In the genomic region with DNA sequence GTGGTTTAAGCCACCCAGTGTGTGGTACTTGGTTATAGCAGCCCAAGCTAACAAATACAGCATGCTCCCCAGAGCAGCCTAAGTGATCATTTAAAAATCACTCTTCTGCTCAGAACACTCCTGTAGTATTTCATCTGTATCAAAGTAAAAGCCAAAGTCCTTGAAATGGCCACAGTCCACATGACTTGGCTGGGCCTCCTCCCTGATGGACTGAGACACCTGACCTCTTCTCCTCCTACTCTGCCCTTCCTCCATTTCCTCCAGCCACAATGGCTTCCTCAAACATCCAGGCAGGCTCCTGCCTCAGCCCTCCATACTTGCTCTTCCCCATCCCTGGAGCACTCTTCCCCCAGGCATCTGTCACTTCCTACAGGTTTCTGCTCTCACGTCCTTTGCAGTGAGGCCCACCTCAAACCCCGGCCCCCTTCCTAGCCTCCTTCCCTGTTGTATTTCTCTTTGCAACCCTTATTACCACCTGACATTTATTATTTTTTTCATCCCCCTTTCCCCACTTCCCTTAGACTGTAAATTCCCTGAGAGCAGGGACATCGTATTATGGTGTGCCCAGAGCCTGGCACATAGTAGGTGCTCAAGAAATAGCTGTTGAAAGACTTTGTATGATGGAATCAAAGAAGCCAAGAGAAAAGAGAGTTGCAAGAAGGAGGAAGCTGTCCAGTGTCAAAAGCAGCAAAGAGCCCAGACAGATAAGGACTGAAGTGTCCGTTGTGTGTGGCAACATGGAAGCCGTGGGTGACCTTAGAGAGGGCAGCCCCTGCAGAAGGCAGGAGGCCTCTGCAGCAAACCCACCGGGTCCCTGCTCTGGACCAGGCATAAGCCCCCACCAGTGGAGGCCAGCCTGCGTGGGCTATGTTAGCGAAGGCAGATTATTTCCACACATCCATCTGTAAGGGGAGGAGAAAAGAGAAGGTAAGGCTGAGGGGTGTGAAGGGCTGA, we compare ENCODE assay signal across 13 cellular contexts.
A peak's percentile ranks its signal among the peaks of the same experiment; 100 is the strongest.
DNase-seq lines count a peak whose midpoint lies in the region; ATAC-seq and TF ChIP-seq lines count a peak whose summit lies in the region.
"Had no signal": no experiment of that assay in that cellular context is flagged by ENCODE, and none has a peak within 500 bp of the region (broad histone marks: within the 10 kb centered on the region; RNA-seq: fewer than 3 reads in every experiment).

No MANE protein-coding gene starts in this region.

- 71 to 88% methylated on average over 8 of the region's 8 CpGs for WGBS in upper lobe of left lung, 2 donors

- ATAC-seq in activated naive CD4-positive, alpha-beta T cell treated with anti-CD3 and anti-CD28 coated beads, Interleukin-2, amount 50 U/mL, for 72 hours = no peak
- ATAC-seq in upper lobe of left lung (ENCODE audit: low FRiP score in 2 of 2) = no peak
- ATAC-seq: left ventricle myocardium superior had no signal

- H3K4me1 ChIP-seq in upper lobe of left lung (peaks cover 27 to 42% (median 29%) of the 10 kb centered on the region in 4 donors), osteoblast (ENCODE audit: insufficient read depth, low read length) (peaks cover 4% of the 10 kb centered on the region)

- peak overlapping the region in 3 of 4 donors; percentile 15 to 38 (median 21) for H3K27ac ChIP-seq in upper lobe of left lung
- no peak overlapping the region for H3K27ac ChIP-seq in osteoblast (ENCODE audit: low read depth, low read length)

- TF ChIP-seq POLR2A in upper lobe of left lung (IDR thresholded peaks at IDR 0.05) = no peak

- H3K9me3 ChIP-seq in upper lobe of left lung (no peaks in the 10 kb centered on the region), osteoblast (ENCODE audit: low read depth, low read length) (no peaks in the 10 kb centered on the region)

- intact Hi-C loops in activated naive CD4-positive, alpha-beta T cell treated with anti-CD3 and anti-CD28 coated beads for 36 hours (cut with micrococcal nuclease) = no loop called here

- no peaks in the 10 kb centered on the region for H3K36me3 ChIP-seq in upper lobe of left lung
- H3K36me3 ChIP-seq in osteoblast (ENCODE audit: insufficient read depth, low read length) = no peaks in the 10 kb centered on the region

- no peak overlapping the region for H2AFZ ChIP-seq in osteoblast (ENCODE audit: low read length)

- H3K27me3 ChIP-seq in upper lobe of left lung (no peaks in the 10 kb centered on the region), osteoblast (ENCODE audit: insufficient read depth, low read length) (no peaks in the 10 kb centered on the region)

- H3K4me3 Mint-ChIP-seq in activated naive CD4-positive, alpha-beta T cell treated with anti-CD3 and anti-CD28 coated beads for 36 hours = no peak overlapping the region
- peak overlapping the region in 2 of 5 donors; percentile 30 to 55 for H3K4me3 Mint-ChIP-seq in immature natural killer cell

- H3K4me1 Mint-ChIP-seq in activated naive CD4-positive, alpha-beta T cell treated with anti-CD3 and anti-CD28 coated beads for 36 hours (ENCODE audit: low read depth) = peaks cover 42% of the 10 kb centered on the region
- H3K4me1 Mint-ChIP-seq in immature natural killer cell = peaks cover 55 to 67% of the 10 kb centered on the region in 2 donors

- no peak for TF ChIP-seq CTCF in upper lobe of left lung (IDR thresholded peaks at IDR 0.05)
- TF ChIP-seq CTCF in osteoblast (IDR thresholded peaks at IDR 0.05; ENCODE audit: extremely low read depth, low read depth, low read length) = no peak

- H3K27me3 Mint-ChIP-seq in activated naive CD4-positive, alpha-beta T cell treated with anti-CD3 and anti-CD28 coated beads for 36 hours (ENCODE audit: low read depth) = no peaks in the 10 kb centered on the region
- H3K27me3 Mint-ChIP-seq in immature natural killer cell (ENCODE audit: low read depth in 3 of 3) = peaks cover 0 to 4% (median 0%) of the 10 kb centered on the region in 3 donors

- H3K9me3 Mint-ChIP-seq in activated naive CD4-positive, alpha-beta T cell treated with anti-CD3 and anti-CD28 coated beads, Interleukin-2, amount 50 U/mL, for 72 hours = no peaks in the 10 kb centered on the region
- no peaks in the 10 kb centered on the region for H3K9me3 Mint-ChIP-seq in activated naive CD4-positive, alpha-beta T cell treated with anti-CD3 and anti-CD28 coated beads for 36 hours
- no peaks in the 10 kb centered on the region for H3K9me3 Mint-ChIP-seq in immature natural killer cell

- CTCF ChIA-PET in activated naive CD4-positive, alpha-beta T cell treated with anti-CD3 and anti-CD28 coated beads for 36 hours (lab: Charles Lee) = interaction anchor here (0.5 kb wide), 1 partner anchor 50 kb away, joined by 3 read pairs; no protein-coding TSS in a partner anchor

- peaks cover 6 to 21% of the 10 kb centered on the region in 2 donors for H3K36me3 Mint-ChIP-seq in activated naive CD4-positive, alpha-beta T cell treated with anti-CD3 and anti-CD28 coated beads, Interleukin-2, amount 50 U/mL, for 72 hours
- H3K36me3 Mint-ChIP-seq in activated naive CD4-positive, alpha-beta T cell treated with anti-CD3 and anti-CD28 coated beads for 36 hours (ENCODE audit: low read depth) = peaks cover 4% of the 10 kb centered on the region
- peaks cover 24 to 34% (median 27%) of the 10 kb centered on the region in 3 donors for H3K36me3 Mint-ChIP-seq in immature natural killer cell
- H3K36me3 Mint-ChIP-seq: naive B cell had no signal

- DNase-seq in activated naive CD4-positive, alpha-beta T cell treated with anti-CD3 and anti-CD28 coated beads, Interleukin-2, amount 50 U/mL, for 72 hours (ENCODE audit: low spot score in 2 of 2) = peak in 1 of 2 donors; percentile 45
- DNase-seq in activated naive CD4-positive, alpha-beta T cell treated with anti-CD3 and anti-CD28 coated beads for 36 hours = no peak
- DNase-seq in SKM-1 (lab: John Stamatoyannopoulos, UW; ENCODE audit: unreplicated experiment) (peak; percentile 76), immature natural killer cell (no peak), upper lobe of left lung (peak; percentile 26 to 29), osteoblast (ENCODE audit: insufficient read length, low spot score, missing footprints) (no peak), DMS153 treated with DMSO at 0.1 percent for 48 hours (lab: John Stamatoyannopoulos, UW; ENCODE audit: unreplicated experiment) (no peak), NCI-H748 (lab: John Stamatoyannopoulos, UW; ENCODE audit: unreplicated experiment) (no peak)
- DNase-seq: caudate nucleus, naive B cell, NCI-H1694, SIG-M5 had no signal

- TF ChIP-seq EP300 in upper lobe of left lung (IDR thresholded peaks at IDR 0.05) = no peak

- H3K27ac Mint-ChIP-seq in activated naive CD4-positive, alpha-beta T cell treated with anti-CD3 and anti-CD28 coated beads, Interleukin-2, amount 50 U/mL, for 72 hours = peak overlapping the region; percentile 7 to 66
- no peak overlapping the region for H3K27ac Mint-ChIP-seq in activated naive CD4-positive, alpha-beta T cell treated with anti-CD3 and anti-CD28 coated beads for 36 hours
- H3K27ac Mint-ChIP-seq in immature natural killer cell = peak overlapping the region; percentile 11 to 79 (median 60)

- H3K4me3 ChIP-seq in upper lobe of left lung = no peak overlapping the region
- H3K4me3 ChIP-seq in osteoblast (ENCODE audit: insufficient read depth, low read length) = no peak overlapping the region

- H4K20me1 ChIP-seq in osteoblast (ENCODE audit: insufficient read depth, low read length) = peaks cover 30% of the 10 kb centered on the region

- H3K4me2 ChIP-seq in osteoblast (ENCODE audit: insufficient read depth, low read length) = no peak overlapping the region

- peaks cover 20% of the 10 kb centered on the region for H3K79me2 ChIP-seq in osteoblast (ENCODE audit: insufficient read depth, low read length)

Comparison
In these comparisons a context has a peak if more than half of its experiments do, and no peak if none do; other contexts are left out.
1. DNase-seq: peak in SKM-1 (single experiment) and upper lobe of left lung (2 of 2); none in activated naive CD4-positive, alpha-beta T cell treated with anti-CD3 and anti-CD28 coated beads for 36 hours (single experiment), immature natural killer cell (0 of 3), osteoblast (single experiment), DMS153 treated with DMSO at 0.1 percent for 48 hours (single experiment) and NCI-H748 (single experiment).